Comparison of ENCODE assay signal across 9 cellular contexts in the genomic region with DNA sequence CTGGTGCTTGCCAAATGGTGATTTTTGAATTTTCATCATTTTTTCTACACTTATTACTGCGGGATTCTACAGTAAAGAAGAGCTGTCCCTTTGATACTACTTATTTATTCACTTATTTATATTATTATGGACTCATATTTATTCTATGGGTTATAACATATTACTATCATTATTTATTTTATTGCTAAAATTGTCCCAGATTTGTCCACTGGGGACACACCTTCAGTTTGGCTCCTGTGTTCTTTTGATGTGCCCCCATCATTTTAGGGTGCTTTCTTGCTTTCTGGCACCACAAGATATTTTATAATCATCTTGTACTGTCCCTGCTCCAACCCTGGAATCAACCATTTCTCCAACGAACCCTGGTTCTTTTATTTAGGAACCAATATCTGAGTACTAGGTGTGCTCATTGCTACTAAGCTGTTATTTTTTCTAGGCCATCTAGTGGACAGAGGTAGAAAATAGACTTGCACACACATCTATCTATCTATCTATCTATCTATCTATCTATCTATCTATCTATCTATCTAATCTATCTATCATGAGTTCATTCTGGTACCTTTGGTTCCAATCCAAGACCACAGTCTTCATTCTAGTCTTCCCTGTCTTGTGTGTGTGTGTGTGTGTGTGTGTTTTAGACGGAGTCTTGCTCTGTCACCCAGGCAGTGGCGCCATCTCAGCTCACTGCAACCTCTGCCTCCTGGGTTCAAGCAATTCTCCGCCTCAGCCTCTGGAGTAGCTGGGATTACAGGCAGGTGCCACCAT. TPM values are rescaled to one million over a fixed set of nuclear protein-coding genes. Genes with fewer than 3 reads are reported as not detected.
DNase-seq lines count a peak whose midpoint lies in the region; ATAC-seq, FAIRE-seq and TF ChIP-seq lines count a peak whose summit lies in the region.
"Had no signal": no experiment of that assay in that cellular context is flagged by ENCODE, and none has a peak within 500 bp of the region (broad histone marks: within the 10 kb centered on the region; RNA-seq: fewer than 3 reads in every experiment).

No MANE protein-coding gene starts in this region.

- no peak for FAIRE-seq in GM12878 (lab: Jason Lieb, UNC)
- FAIRE-seq in urothelium cell line (lab: Jason Lieb, UNC), result no peak

- no peaks in the 10 kb centered on the region for H3K27me3 ChIP-seq in GM12878 (replicated peaks in 1 of 2; ENCODE audit: control insufficient read depth in 2 of 2, insufficient read depth in 2 of 2, low read length in 1 of 2)

- H3K4me3 Mint-ChIP-seq in Calu3 (ENCODE audit: low read depth, unreplicated experiment), result no peak overlapping the region

- no peaks in the 10 kb centered on the region for H3K9me3 Mint-ChIP-seq in Calu3 (ENCODE audit: low read depth, unreplicated experiment)

- no peaks in the 10 kb centered on the region for H3K36me3 Mint-ChIP-seq in Calu3 (ENCODE audit: insufficient read depth, unreplicated experiment)

- no peak overlapping the region for H3K27ac ChIP-seq in GM12878 (ENCODE audit: control insufficient read depth, insufficient read depth)

- BruUV-seq in Calu3 (replicated peaks; lab: Mats Ljungman, UMichigan) (no TSS peak), GM12878 (replicated peaks; lab: Mats Ljungman, UMichigan) (no TSS peak)

- peak; percentile 65 for TF ChIP-seq CTCF in Calu3 (IDR thresholded peaks at IDR 0.05; ENCODE audit: unreplicated experiment)
- peak; percentile 23 to 40 (median 28); a peak in 3 of 6 replicates for TF ChIP-seq CTCF in GM12878 (IDR thresholded peaks at IDR 0.05 in 2 of 3, conservative IDR thresholded peaks at IDR 0.05 in 1 of 3; ENCODE audit: control insufficient read depth in 2 of 3, extremely low read depth in 1 of 3, insufficient read depth in 1 of 3, low read depth in 3 of 3, low read length in 3 of 3)

- in situ Hi-C loops in GM12878 (cut with MboI), result no loop called here

- H3K4me1 Mint-ChIP-seq in Calu3 (ENCODE audit: low read depth, unreplicated experiment), result no peaks in the 10 kb centered on the region

- POLR2A ChIA-PET in GM12878 (lab: Charles Lee), result interaction anchor here (0.5 kb wide), 1 partner anchor 39 kb away, joined by 4 read pairs; no protein-coding TSS in a partner anchor

- no peak overlapping the region for H3K4me2 ChIP-seq in GM12878 (ENCODE audit: control insufficient read depth, insufficient read depth)

- no peaks in the 10 kb centered on the region for H4K20me1 ChIP-seq in GM12878 (ENCODE audit: control insufficient read depth, insufficient read depth)

- DNase-seq in Calu3 (no peak), HS-5 (ENCODE audit: low read depth) (peak; percentile 4), GM12878 (ENCODE audit: low read depth, low spot score) (peak; percentile 5), midbrain (lab: John Stamatoyannopoulos, UW) (peak; percentile 1), occipital lobe (lab: John Stamatoyannopoulos, UW) (no peak), NCI-H446 treated with DMSO at 0.1 percent for 48 hours (lab: John Stamatoyannopoulos, UW) (no peak), urothelium cell line (ENCODE audit: low spot score) (no peak)
- DNase-seq: amygdala had no signal

- intact Hi-C loops in Calu3 (cut with micrococcal nuclease; ENCODE audit: unreplicated experiment) (loop anchor here (5.0 kb wide), 1 partner anchor 181 kb away; no protein-coding TSS in a partner anchor), GM12878 (cut with micrococcal nuclease; ENCODE audit: unreplicated experiment) (loop anchor here (5.0 to 10.0 kb wide), 2 partner anchors 181 to 323 kb away; no protein-coding TSS in a partner anchor)

- no peaks in the 10 kb centered on the region for H3K79me2 ChIP-seq in GM12878 (ENCODE audit: control insufficient read depth, insufficient read depth, low read length)

- SMC1A ChIA-PET in GM12878 (lab: Charles Lee; ENCODE audit: uncharacterized antibody, unreplicated experiment), result interaction anchor here (0.6 to 2.8 kb wide), 7 partner anchors 26 to 335 kb away, joined by 3 to 20 read pairs (median 3); no protein-coding TSS in a partner anchor

- no peaks in the 10 kb centered on the region for H3K36me3 ChIP-seq in GM12878 (ENCODE audit: control insufficient read depth in 2 of 2, insufficient read depth in 2 of 2, low read length in 1 of 2)

- no peak for TF ChIP-seq POLR2A in GM12878 (IDR thresholded peaks at IDR 0.05; ENCODE audit: low read depth, low read length)

- RAD21 ChIA-PET in GM12878 (lab: Charles Lee; ENCODE audit: unreplicated experiment), result interaction anchor here (1.0 to 1.3 kb wide), 3 partner anchors 165 to 182 kb away, joined by 3 to 4 read pairs (median 3); no protein-coding TSS in a partner anchor

- ATAC-seq in GM12878, result peak; percentile 83
- no peak for ATAC-seq in HG03139 (IDR thresholded peaks at IDR 0.05; ENCODE audit: unreplicated experiment)

- H3K9ac ChIP-seq in GM12878 (ENCODE audit: control insufficient read depth, insufficient read depth, low read length), result no peak overlapping the region

- no peaks in the 10 kb centered on the region for H3K9me3 ChIP-seq in GM12878 (replicated peaks; ENCODE audit: control insufficient read depth, insufficient read depth, low read length)

- TF ChIP-seq RAD21 in GM12878 (IDR thresholded peaks at IDR 0.05; ENCODE audit: insufficient read depth, low read depth, low read length), result peak; percentile 35

- no peak overlapping the region for H3K4me3 ChIP-seq in GM12878

- H2AFZ ChIP-seq in GM12878 (ENCODE audit: control insufficient read depth, low read depth, low read length), result no peak overlapping the region

- no peaks in the 10 kb centered on the region for H3K4me1 ChIP-seq in GM12878 (ENCODE audit: control insufficient read depth, insufficient read depth, low read length)

- no peak overlapping the region for H3K27ac Mint-ChIP-seq in Calu3 (ENCODE audit: unreplicated experiment)

- 48% methylated on average over 5 of the region's 5 CpGs for WGBS in GM12878 (ENCODE audit: insufficient coverage, insufficient replicate concordance, low lambda C conversion rate, missing lambda C conversion rate)

- no peaks in the 10 kb centered on the region for H3K27me3 Mint-ChIP-seq in Calu3 (ENCODE audit: unreplicated experiment)

- TF ChIP-seq EP300 in GM12878 (IDR thresholded peaks at IDR 0.05; ENCODE audit: borderline replicate concordance in 1 of 2, control insufficient read depth in 1 of 2, low read depth in 2 of 2, low read length in 2 of 2), result no peak

- CTCF ChIA-PET in Calu3 (lab: Charles Lee) (interaction anchor here (0.6 to 1.0 kb wide), 6 partner anchors 34 to 472 kb away, joined by 3 to 5 read pairs (median 3); partner anchors contain the start of gene EXOG), GM12878 (lab: Yijun Ruan, JAX) (interaction anchor here (0.5 to 5.0 kb wide), 26 partner anchors 9 to 328 kb away, joined by 3 to 54 read pairs (median 4); partner anchors contain the start of genes SLC22A14 and XYLB)

RNA-seq across cellular contexts. Expression of gene SLC22A14, which starts 16.0 kb away (rescaled TPM):
- total RNA-seq in Calu3 (2022) (1.8 and 2.1 TPM in 2 replicates), GM12878 (2014; rRNA removed) (not detected in 2 replicates), GM12878 (2014; rRNA removed; fragmentation: Illumina TruSeq; extraction: Trizol) (not detected in 2 replicates), GM12878 (2021) (not detected in 2 replicates), occipital lobe (0.31 TPM)
- total RNA-seq in GM12878 (2013; cell fraction: nucleolus; rRNA removed), result 0.42 TPM in 1 of 2 replicates, not detected in the other
- polyA plus RNA-seq in GM12878 (2011; ENCODE audit: low read depth), result not detected
- polyA plus RNA-seq in GM12878 (2011; rRNA removed) (0.04 TPM in 1 of 2 replicates, not detected in the other), GM12878 (2014; fragmentation: Illumina TruSeq; extraction: Trizol) (not detected in 2 replicates), GM12878 (2014; fragmentation: Nextera tagmentation; extraction: Ambion mirVana) (not detected), GM12878 (2014; rRNA removed) (not detected in 2 replicates), GM12878 (2016; fragmentation: Nextera tagmentation; extraction: Ambion mirVana) (not detected)
- polyA plus RNA-seq in GM12878 (2011; cell fraction: cytosol; rRNA removed), result not detected in 2 replicates
- 0.04 and 0.07 TPM in 2 replicates for polyA plus RNA-seq in GM12878 (2011; cell fraction: nucleus; rRNA removed)
- 0.08 TPM in 1 of 2 replicates, not detected in the other for polyA plus RNA-seq in GM12878 (2012)
- 0.10 TPM in 1 of 2 replicates, not detected in the other for polyA minus RNA-seq in GM12878 (2011; rRNA and poly(A)+ RNA removed)
- not detected in 2 replicates for polyA minus RNA-seq in GM12878 (2011; cell fraction: cytosol; rRNA and poly(A)+ RNA removed)
- polyA minus RNA-seq in GM12878 (2011; cell fraction: nucleus; rRNA and poly(A)+ RNA removed), result not detected in 2 replicates

RNA-seq across cellular contexts. Expression of gene SLC22A13, which starts 32.5 kb away (rescaled TPM):
- 3.2 and 3.5 TPM in 2 replicates for total RNA-seq in Calu3 (2022)
- 0.67 and 1.4 TPM in 2 replicates for total RNA-seq in GM12878 (2013; cell fraction: nucleolus; rRNA removed)
- not detected in 2 replicates for total RNA-seq in GM12878 (2014; rRNA removed)
- 0.13 and 0.18 TPM in 2 replicates for total RNA-seq in GM12878 (2014; rRNA removed; fragmentation: Illumina TruSeq; extraction: Trizol)
- 0.13 TPM in 1 of 2 replicates, not detected in the other for total RNA-seq in GM12878 (2021)
- polyA plus RNA-seq in GM12878 (2011; ENCODE audit: low read depth), result 0.20 TPM
- 0.11 TPM in 1 of 2 replicates, not detected in the other for polyA plus RNA-seq in GM12878 (2011; rRNA removed)
- 0.12 and 0.23 TPM in 2 replicates for polyA plus RNA-seq in GM12878 (2011; cell fraction: cytosol; rRNA removed)
- 0.76 and 0.80 TPM in 2 replicates for polyA plus RNA-seq in GM12878 (2011; cell fraction: nucleus; rRNA removed)
- polyA plus RNA-seq in GM12878 (2012), result 0.18 TPM in 1 of 2 replicates, not detected in the other
- polyA plus RNA-seq in GM12878 (2014; fragmentation: Illumina TruSeq; extraction: Trizol), result 0.03 TPM in 1 of 2 replicates, not detected in the other
- under 1 TPM in 1 of 2 experiments, not detected in 1; 0.04 TPM for polyA plus RNA-seq in GM12878 (2014; fragmentation: Nextera tagmentation; extraction: Ambion mirVana)
- polyA plus RNA-seq in GM12878 (2014; rRNA removed), result 0.05 and 0.19 TPM in 2 replicates
- not detected for polyA plus RNA-seq in GM12878 (2016; fragmentation: Nextera tagmentation; extraction: Ambion mirVana)
- polyA minus RNA-seq in GM12878 (2011; rRNA and poly(A)+ RNA removed), result 0.46 and 0.73 TPM in 2 replicates
- polyA minus RNA-seq in GM12878 (2011; cell fraction: cytosol; rRNA and poly(A)+ RNA removed), result not detected in 2 replicates
- 1.2 and 2.2 TPM in 2 replicates for polyA minus RNA-seq in GM12878 (2011; cell fraction: nucleus; rRNA and poly(A)+ RNA removed)
- total RNA-seq in occipital lobe, result 0.94 TPM

RNA-seq across cellular contexts. Expression of gene XYLB, which starts 48.5 kb away (rescaled TPM):
- 11.1 and 12.2 TPM in 2 replicates for total RNA-seq in Calu3 (2022)
- total RNA-seq in GM12878 (2013; cell fraction: nucleolus; rRNA removed), result 16.8 and 18.5 TPM in 2 replicates
- 3.5 and 3.7 TPM in 2 replicates for total RNA-seq in GM12878 (2014; rRNA removed)
- 2.8 and 3.1 TPM in 2 replicates for total RNA-seq in GM12878 (2014; rRNA removed; fragmentation: Illumina TruSeq; extraction: Trizol)
- 2.9 and 4.0 TPM in 2 replicates for total RNA-seq in GM12878 (2021)
- 0.64 TPM for polyA plus RNA-seq in GM12878 (2011; ENCODE audit: low read depth)
- polyA plus RNA-seq in GM12878 (2011; rRNA removed), result 3.1 and 6.1 TPM in 2 replicates
- 2.2 and 2.7 TPM in 2 replicates for polyA plus RNA-seq in GM12878 (2011; cell fraction: cytosol; rRNA removed)
- 9.9 and 17.4 TPM in 2 replicates for polyA plus RNA-seq in GM12878 (2011; cell fraction: nucleus; rRNA removed)
- polyA plus RNA-seq in GM12878 (2012), result 1.1 and 1.6 TPM in 2 replicates
- 3.9 and 5.4 TPM in 2 replicates for polyA plus RNA-seq in GM12878 (2014; fragmentation: Illumina TruSeq; extraction: Trizol)
- polyA plus RNA-seq in GM12878 (2014; fragmentation: Nextera tagmentation; extraction: Ambion mirVana), result under 1 TPM; 0.60 to 0.80 TPM
- polyA plus RNA-seq in GM12878 (2014; rRNA removed), result 2.6 and 3.8 TPM in 2 replicates
- polyA plus RNA-seq in GM12878 (2016; fragmentation: Nextera tagmentation; extraction: Ambion mirVana), result 1 to 10 TPM; 3.3 to 5.0 TPM
- polyA minus RNA-seq in GM12878 (2011; rRNA and poly(A)+ RNA removed), result 6.7 and 6.9 TPM in 2 replicates
- 2.2 and 3.2 TPM in 2 replicates for polyA minus RNA-seq in GM12878 (2011; cell fraction: cytosol; rRNA and poly(A)+ RNA removed)
- 9.7 and 21.3 TPM in 2 replicates for polyA minus RNA-seq in GM12878 (2011; cell fraction: nucleus; rRNA and poly(A)+ RNA removed)
- 7.3 TPM for total RNA-seq in occipital lobe

Comparison
In these comparisons a context has a peak if more than half of its experiments do, and no peak if none do; other contexts are left out.
1. DNase-seq: peak in HS-5 (single experiment), GM12878 (single experiment) and midbrain (single experiment); none in Calu3 (single experiment), occipital lobe (single experiment), NCI-H446 treated with DMSO at 0.1 percent for 48 hours (single experiment) and urothelium cell line (single experiment).